In the genomic region with DNA sequence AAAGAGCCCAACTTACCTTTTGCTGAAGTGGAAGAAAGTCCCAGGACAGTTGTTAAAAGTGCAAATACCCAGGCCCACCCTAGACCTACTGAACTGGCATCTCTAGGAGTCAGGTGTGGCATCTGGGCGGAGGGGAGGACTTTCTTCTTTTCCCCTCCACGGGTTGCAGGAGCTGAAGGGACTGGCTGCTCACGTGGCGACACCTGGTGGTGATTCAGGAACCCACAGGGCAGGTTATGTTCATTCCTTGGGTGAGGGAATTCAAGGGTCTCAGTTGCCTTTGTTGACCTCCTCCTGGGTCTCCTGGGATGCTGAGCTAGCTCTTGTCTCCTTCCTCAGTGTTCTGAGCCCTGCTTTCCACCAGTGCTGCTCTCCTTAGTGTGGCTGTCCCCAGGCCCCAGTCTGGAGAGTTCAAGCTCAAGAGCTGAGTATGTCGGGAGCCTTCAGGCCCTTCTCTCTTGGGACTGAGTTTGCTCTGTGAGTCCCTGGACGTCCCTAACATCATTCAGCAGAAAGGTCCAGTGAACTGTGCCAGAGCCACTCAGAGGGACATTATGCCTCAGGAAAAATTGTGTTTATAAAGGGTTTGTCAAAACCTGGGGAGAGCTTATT, we compare ENCODE assay signal across 8 cellular contexts. TPM values are rescaled to one million over a fixed set of nuclear protein-coding genes. Genes with fewer than 3 reads are reported as not detected.
DNase-seq lines count a peak whose midpoint lies in the region; ATAC-seq and TF ChIP-seq lines count a peak whose summit lies in the region.

No MANE protein-coding gene starts in this region.

- ATAC-seq in activated naive CD8-positive, alpha-beta T cell treated with anti-CD3 and anti-CD28 coated beads, Interleukin-2, amount 50 U/mL, for 24 hours: no peak
- ATAC-seq in GM18511 (IDR thresholded peaks at IDR 0.05; ENCODE audit: unreplicated experiment): no peak

- H3K27ac ChIP-seq in left ventricle myocardium inferior (replicated peaks): no peak overlapping the region

- no peaks in the 10 kb centered on the region for H3K9me3 Mint-ChIP-seq in activated naive CD8-positive, alpha-beta T cell treated with anti-CD3 and anti-CD28 coated beads, Interleukin-2, amount 50 U/mL, for 24 hours

- no peaks in the 10 kb centered on the region for H3K9me3 ChIP-seq in left ventricle myocardium inferior (replicated peaks)

- no peak overlapping the region for H3K27ac Mint-ChIP-seq in activated naive CD8-positive, alpha-beta T cell treated with anti-CD3 and anti-CD28 coated beads, Interleukin-2, amount 50 U/mL, for 24 hours

- intact Hi-C loops in left ventricle myocardium inferior (cut with micrococcal nuclease): no loop called here

- H3K36me3 ChIP-seq in left ventricle myocardium inferior: peaks cover 21% of the 10 kb centered on the region

- TF ChIP-seq CTCF in GM12875 (IDR thresholded peaks at IDR 0.05; ENCODE audit: borderline replicate concordance, insufficient read depth, low read depth, low read length) (peak; percentile 93), LNCAP (IDR thresholded peaks at IDR 0.05) (peak; percentile 70), left ventricle myocardium inferior (IDR thresholded peaks at IDR 0.05; ENCODE audit: borderline replicate concordance) (peak; percentile 96)

- H3K4me1 ChIP-seq in left ventricle myocardium inferior: peaks cover 32% of the 10 kb centered on the region

- H3K4me3 ChIP-seq in GM12875 (ENCODE audit: low read depth, low read length): no peak overlapping the region
- H3K4me3 ChIP-seq in left ventricle myocardium inferior: no peak overlapping the region

- no peaks in the 10 kb centered on the region for H3K27me3 ChIP-seq in left ventricle myocardium inferior (ENCODE audit: low read depth)

- H3K4me3 Mint-ChIP-seq in activated naive CD8-positive, alpha-beta T cell treated with anti-CD3 and anti-CD28 coated beads, Interleukin-2, amount 50 U/mL, for 24 hours: no peak overlapping the region

- peaks cover 2% of the 10 kb centered on the region for H3K27me3 Mint-ChIP-seq in activated naive CD8-positive, alpha-beta T cell treated with anti-CD3 and anti-CD28 coated beads, Interleukin-2, amount 50 U/mL, for 24 hours

- H3K4me1 Mint-ChIP-seq in activated naive CD8-positive, alpha-beta T cell treated with anti-CD3 and anti-CD28 coated beads, Interleukin-2, amount 50 U/mL, for 24 hours: no peaks in the 10 kb centered on the region

- no peaks in the 10 kb centered on the region for H3K36me3 Mint-ChIP-seq in activated naive CD8-positive, alpha-beta T cell treated with anti-CD3 and anti-CD28 coated beads, Interleukin-2, amount 50 U/mL, for 24 hours (ENCODE audit: low read depth)

- DNase-seq in A172 (ENCODE audit: low spot score) (peak; percentile 67), SW480 (ENCODE audit: low spot score) (peak; percentile 61), left ventricle myocardium inferior (peak; percentile 64), retina (peak; percentile 78)
- peak; percentile 80 for DNase-seq in activated naive CD8-positive, alpha-beta T cell treated with anti-CD3 and anti-CD28 coated beads, Interleukin-2, amount 50 U/mL, for 24 hours

RNA-seq across cellular contexts. Expression of a gene that starts 56.9 kb away (rescaled TPM):
- total RNA-seq in A172 (2014; rRNA removed; shearing (Covaris generic)): 10.6 and 13.6 TPM in 2 replicates
- 48.2 TPM for total RNA-seq in left ventricle myocardium inferior
